In the genomic region with DNA sequence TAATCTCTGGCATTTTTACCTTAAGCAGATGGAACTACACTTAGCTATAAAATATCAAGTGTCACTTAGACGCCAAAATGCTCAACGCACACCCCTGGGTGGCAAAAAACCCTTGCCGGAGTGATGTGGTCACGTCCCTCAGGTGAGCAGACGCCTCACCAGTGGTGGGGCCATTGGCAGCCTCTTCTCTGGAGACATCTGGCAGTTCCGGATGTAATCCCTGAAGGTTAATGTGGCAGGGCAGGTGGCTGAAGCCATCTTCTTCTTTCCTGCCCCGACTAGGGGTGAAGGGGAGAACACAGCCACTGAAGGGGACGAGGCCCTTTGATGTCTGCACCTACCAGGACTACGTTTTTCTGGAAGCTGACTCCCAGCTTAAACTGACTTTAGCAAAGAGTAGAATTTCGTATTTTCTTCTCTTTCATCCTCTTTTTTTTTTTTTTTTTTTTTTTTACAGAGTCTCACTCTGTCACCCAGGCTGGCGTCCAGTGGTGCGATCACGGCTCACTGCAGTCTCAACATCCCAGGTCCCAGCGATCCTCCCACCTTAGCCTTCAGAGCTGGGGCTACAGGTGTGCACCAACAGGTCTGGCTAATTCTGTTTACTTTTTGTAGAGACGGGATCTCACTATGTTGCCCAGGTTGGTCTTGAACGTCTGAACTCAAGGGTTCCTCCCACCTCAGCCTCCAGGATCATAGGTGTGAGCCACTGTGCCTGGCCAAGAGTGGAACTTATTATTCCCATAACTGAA, we compare ENCODE assay signal across 22 cellular contexts.
DNase-seq lines count a peak whose midpoint lies in the region; ATAC-seq, FAIRE-seq and TF ChIP-seq lines count a peak whose summit lies in the region.
"Had no signal": no experiment of that assay in that cellular context is flagged by ENCODE, and none has a peak within 500 bp of the region (broad histone marks: within the 10 kb centered on the region; RNA-seq: fewer than 3 reads in every experiment).

No MANE protein-coding gene starts in this region.

- peak overlapping the region; percentile 91 for H3K4ac ChIP-seq in H1 (replicated peaks; ENCODE audit: insufficient read length, low read depth, low read length)
- no peak overlapping the region for H3K4ac ChIP-seq in neuronal stem cell (ENCODE audit: low read length)

- H2BK120ac ChIP-seq in H1 (replicated peaks; ENCODE audit: low read depth, low read length) (peak overlapping the region; percentile 66), neuronal stem cell (ENCODE audit: low read depth, low read length) (peak overlapping the region; percentile 53)

- H3K36me3 ChIP-seq in H1 (ENCODE audit: control insufficient read depth in 2 of 4, insufficient read depth in 4 of 4, low read length in 3 of 4) = no peaks in the 10 kb centered on the region
- no peaks in the 10 kb centered on the region for H3K36me3 ChIP-seq in neuronal stem cell (replicated peaks in 1 of 2; ENCODE audit: control insufficient read depth in 2 of 2, insufficient read depth in 2 of 2, low read length in 2 of 2)
- no peaks in the 10 kb centered on the region for H3K36me3 ChIP-seq in esophagus muscularis mucosa
- H3K36me3 ChIP-seq: BLaER1 had no signal

- POLR2A ChIA-PET in H1 (lab: Charles Lee; ENCODE audit: partially characterized antibody) = no interaction called here

- H3K27ac ChIP-seq in H1 (ENCODE audit: low read depth, low read length) (no peak overlapping the region), neuronal stem cell (replicated peaks; ENCODE audit: low read length) (no peak overlapping the region), esophagus muscularis mucosa (replicated peaks in 1 of 4) (no peak overlapping the region)
- H3K27ac ChIP-seq: 22Rv1, BLaER1, C4-2B had no signal

- H4K5ac ChIP-seq in H1 (ENCODE audit: insufficient read length, low read depth, low read length) = no peak overlapping the region

- no peak overlapping the region for H3K27ac Mint-ChIP-seq in activated CD8-positive, alpha-beta memory T cell treated with anti-CD3 and anti-CD28 coated beads, Interleukin-2, amount 10 ng/mL, durations not matched to agents 7 days and 5 days
- H3K27ac Mint-ChIP-seq: B cell; CD4-positive, CD25-positive, alpha-beta regulatory T cell; CD8-positive, alpha-beta T cell; H9 had no signal

- CTCF ChIA-PET in activated CD8-positive, alpha-beta memory T cell treated with anti-CD3 and anti-CD28 coated beads, Interleukin-2, amount 10 ng/mL, durations not matched to agents 7 days and 5 days (lab: Charles Lee) = interaction anchor here (0.6 kb wide), 1 partner anchor 626 kb away, joined by 3 read pairs; no protein-coding TSS in a partner anchor
- CTCF ChIA-PET in H1 (lab: Charles Lee; ENCODE audit: partially characterized antibody) = interaction anchor here (1.8 kb wide), 1 partner anchor 9 kb away, joined by 5 read pairs; no protein-coding TSS in a partner anchor

- no peak overlapping the region for H3K56ac ChIP-seq in H1 (replicated peaks; ENCODE audit: insufficient read length, low read depth, low read length)

- H2BK5ac ChIP-seq in H1 (ENCODE audit: low read depth, low read length) (peak overlapping the region; percentile 36; the same call in 1 of the 2 replicates), neuronal stem cell (ENCODE audit: low read length) (peak overlapping the region; percentile 31)

- no peak overlapping the region for H3K4me3 ChIP-seq in H1 (ENCODE audit: extremely low read depth in 1 of 4, insufficient read depth in 2 of 4, low read depth in 3 of 4, low read length in 4 of 4)
- no peak overlapping the region for H3K4me3 ChIP-seq in neuronal stem cell (ENCODE audit: low read length in 2 of 2)
- no peak overlapping the region for H3K4me3 ChIP-seq in esophagus muscularis mucosa
- H3K4me3 ChIP-seq: BLaER1 had no signal

- H3K4me3 Mint-ChIP-seq in activated CD8-positive, alpha-beta memory T cell treated with anti-CD3 and anti-CD28 coated beads, Interleukin-2, amount 10 ng/mL, durations not matched to agents 7 days and 5 days = no peak overlapping the region
- H3K4me3 Mint-ChIP-seq: B cell; CD4-positive, CD25-positive, alpha-beta regulatory T cell; CD8-positive, alpha-beta T cell; H9 had no signal

- H3K4me1 ChIP-seq in H1 (replicated peaks in 1 of 4; ENCODE audit: control insufficient read depth in 3 of 4, insufficient read depth in 4 of 4, low read length in 3 of 4) (peaks cover 11 to 38% (median 24%) of the 10 kb centered on the region in 4 experiments), neuronal stem cell (ENCODE audit: control insufficient read depth in 2 of 2, insufficient read depth in 1 of 2, low read depth in 1 of 2, low read length in 2 of 2) (peaks cover 22 to 25% of the 10 kb centered on the region in 2 donors), esophagus muscularis mucosa (peaks cover 10 to 14% (median 14%) of the 10 kb centered on the region in 4 donors)

- no peak for TF ChIP-seq CTCF in H1 (IDR thresholded peaks at IDR 0.05; ENCODE audit: control extremely low read depth in 1 of 3, insufficient read depth in 1 of 3, low read depth in 1 of 3, low read length in 3 of 3)
- no peak for TF ChIP-seq CTCF in esophagus muscularis mucosa (IDR thresholded peaks at IDR 0.05)

- peaks cover 3% of the 10 kb centered on the region; the same call in 1 of the 2 replicates for H3K23me2 ChIP-seq in H1 (ENCODE audit: low read depth, low read length)

- DNase-seq in activated CD8-positive, alpha-beta memory T cell treated with anti-CD3 and anti-CD28 coated beads, Interleukin-2, amount 10 ng/mL, durations not matched to agents 7 days and 5 days = peak; percentile 18
- DNase-seq in activated CD8-positive, alpha-beta memory T cell treated with anti-CD3 and anti-CD28 coated beads for 24 hours = no peak
- DNase-seq in H1 (ENCODE audit: low read depth in 1 of 2, low spot score in 2 of 2) (no peak), neuronal stem cell (ENCODE audit: low spot score) (no peak), OCI-M2 (lab: John Stamatoyannopoulos, UW; ENCODE audit: unreplicated experiment) (no peak), esophagus muscularis mucosa (ENCODE audit: extremely low spot score) (no peak)
- DNase-seq: Caco-2; CD4-positive, CD25-positive, alpha-beta regulatory T cell; CD8-positive, alpha-beta T cell; DMS153; DND-41; GOT3; H9 had no signal

- H4K8ac ChIP-seq in H1 (ENCODE audit: extremely low read depth, insufficient read depth, low read length) (no peak overlapping the region), neuronal stem cell (ENCODE audit: low read depth, low read length) (no peak overlapping the region)

- WGBS in H1 (ENCODE audit: extremely low coverage in 1 of 2, insufficient coverage in 1 of 2, insufficient read length in 1 of 2, insufficient replicate concordance in 2 of 2, low coverage in 1 of 2, low lambda C conversion rate in 2 of 2, missing lambda C conversion rate in 1 of 2), 2 experiments = 89% methylated on average over 16 of the region's 16 CpGs; no CpG with 5 or more reads in 1 of the 2 experiments
- no CpG with 5 or more reads among the region's 16 CpGs for WGBS in neuronal stem cell (ENCODE audit: extremely low coverage in 2 of 2, insufficient read length in 2 of 2, insufficient replicate concordance in 1 of 2), 2 donors
- 85% methylated on average over 16 of the region's 16 CpGs for WGBS in esophagus muscularis mucosa

- no peaks in the 10 kb centered on the region for H3K9me3 Mint-ChIP-seq in activated CD8-positive, alpha-beta memory T cell treated with anti-CD3 and anti-CD28 coated beads, Interleukin-2, amount 10 ng/mL, durations not matched to agents 7 days and 5 days (ENCODE audit: low read depth)
- H3K9me3 Mint-ChIP-seq: CD8-positive, alpha-beta T cell had no signal

- H2BK20ac ChIP-seq in H1 (ENCODE audit: low read length) = peak overlapping the region; percentile 92

- TF ChIP-seq POLR2A in H1 (IDR thresholded peaks at IDR 0.05; ENCODE audit: control extremely low read depth in 1 of 2, low read depth in 2 of 2, low read length in 2 of 2) (no peak), esophagus muscularis mucosa (IDR thresholded peaks at IDR 0.05; ENCODE audit: low read depth) (no peak)

- FAIRE-seq in H1 (lab: Jason Lieb, UNC) = no peak
- FAIRE-seq: A204.1, G401.6, GM12892 had no signal

- H4K91ac ChIP-seq in H1 (replicated peaks; ENCODE audit: insufficient read length, low read length) (peak overlapping the region; percentile 62), neuronal stem cell (ENCODE audit: low read depth, low read length, poor library complexity) (no peak overlapping the region)

- no peak overlapping the region for H2AK5ac ChIP-seq in H1 (ENCODE audit: low read depth, low read length)
- H2AK5ac ChIP-seq in neuronal stem cell (ENCODE audit: low read depth, low read length) = peak overlapping the region; percentile 61

- intact Hi-C loops in esophagus muscularis mucosa (cut with DNase I) = no loop called here

- H3K23ac ChIP-seq in H1 (ENCODE audit: insufficient read length) (no peak overlapping the region), neuronal stem cell (ENCODE audit: low read depth, low read length, poor library complexity) (no peak overlapping the region)

- H3K79me2 ChIP-seq in H1 (ENCODE audit: control insufficient read depth in 1 of 2, insufficient read depth in 2 of 2, low read length in 2 of 2) = no peaks in the 10 kb centered on the region

- H3K27me3 ChIP-seq in H1 (replicated peaks in 1 of 4; ENCODE audit: control insufficient read depth in 3 of 4, extremely low read depth in 1 of 4, insufficient read depth in 3 of 4, low read length in 3 of 4) (no peaks in the 10 kb centered on the region; a peak in 1 of 7 replicates), neuronal stem cell (ENCODE audit: control insufficient read depth in 3 of 3, insufficient read depth in 3 of 3, low read depth in 1 of 3, low read length in 3 of 3) (no peaks in the 10 kb centered on the region), esophagus muscularis mucosa (no peaks in the 10 kb centered on the region)
- H3K27me3 ChIP-seq: BLaER1 had no signal

- H3K9ac ChIP-seq in H1 (replicated peaks in 1 of 4; ENCODE audit: extremely low read depth in 1 of 4, low read depth in 3 of 4, low read length in 3 of 4) (no peak overlapping the region), neuronal stem cell (ENCODE audit: low read depth, low read length, poor library complexity) (no peak overlapping the region)
- H3K9ac ChIP-seq: BLaER1 had no signal

- peaks cover 10% of the 10 kb centered on the region for H3K27me3 Mint-ChIP-seq in activated CD8-positive, alpha-beta memory T cell treated with anti-CD3 and anti-CD28 coated beads, Interleukin-2, amount 10 ng/mL, durations not matched to agents 7 days and 5 days
- H3K27me3 Mint-ChIP-seq: CD4-positive, CD25-positive, alpha-beta regulatory T cell had no signal

- ATAC-seq in activated CD8-positive, alpha-beta memory T cell treated with anti-CD3 and anti-CD28 coated beads, Interleukin-2, amount 10 ng/mL, durations not matched to agents 7 days and 5 days = no peak
- no peak for ATAC-seq in HG02981 (IDR thresholded peaks at IDR 0.05; ENCODE audit: unreplicated experiment)
- ATAC-seq: CD8-positive, alpha-beta T cell; HCT116 had no signal

- no peak overlapping the region for H2AFZ ChIP-seq in H1 (ENCODE audit: low read length)
- H2AFZ ChIP-seq in neuronal stem cell (ENCODE audit: low read length) = no peak overlapping the region

- H3K79me1 ChIP-seq in H1 (ENCODE audit: low read depth, low read length) (no peaks in the 10 kb centered on the region), neuronal stem cell (ENCODE audit: low read depth, low read length) (no peaks in the 10 kb centered on the region)

- no peaks in the 10 kb centered on the region for H3K36me3 Mint-ChIP-seq in activated CD8-positive, alpha-beta memory T cell treated with anti-CD3 and anti-CD28 coated beads, Interleukin-2, amount 10 ng/mL, durations not matched to agents 7 days and 5 days
- H3K36me3 Mint-ChIP-seq: CD4-positive, CD25-positive, alpha-beta regulatory T cell; CD8-positive, alpha-beta T cell had no signal

- H3K18ac ChIP-seq in H1 (ENCODE audit: extremely low read depth, low read length) (peak overlapping the region; percentile 24; the same call in 1 of the 2 replicates), neuronal stem cell (ENCODE audit: low read length) (no peak overlapping the region)

- H3K14ac ChIP-seq in H1 (ENCODE audit: insufficient read length) = no peak overlapping the region
- H3K14ac ChIP-seq in neuronal stem cell (ENCODE audit: low read length) = no peak overlapping the region

- H2BK12ac ChIP-seq in H1 (ENCODE audit: low read depth, low read length) (peak overlapping the region; percentile 75; the same call in 1 of the 2 replicates), neuronal stem cell (ENCODE audit: low read length) (no peak overlapping the region)

- TF ChIP-seq EP300 in H1 (IDR thresholded peaks at IDR 0.05; ENCODE audit: borderline replicate concordance in 1 of 2, low read depth in 2 of 2, low read length in 2 of 2) (no peak), esophagus muscularis mucosa (IDR thresholded peaks at IDR 0.05) (no peak)

- H2BK15ac ChIP-seq in H1 (ENCODE audit: low read length) (no peak overlapping the region), neuronal stem cell (ENCODE audit: low read length) (peak overlapping the region; percentile 39)

- no peak for TF ChIP-seq RAD21 in H1 (IDR thresholded peaks at IDR 0.05 in 1 of 2, conservative IDR thresholded peaks at IDR 0.05 in 1 of 2; ENCODE audit: low read depth in 2 of 2, low read length in 2 of 2)

- H3K4me2 ChIP-seq in H1 (ENCODE audit: insufficient read depth in 1 of 2, low read depth in 2 of 2, low read length in 2 of 2) = no peak overlapping the region; a peak in 1 of 4 replicates
- no peak overlapping the region for H3K4me2 ChIP-seq in neuronal stem cell (ENCODE audit: insufficient read depth, low read length, poor library complexity, severe bottlenecking)
- H3K4me2 ChIP-seq: BLaER1 had no signal

- H4K20me1 ChIP-seq in H1 (replicated peaks in 1 of 2; ENCODE audit: control insufficient read depth in 1 of 2, insufficient read depth in 2 of 2, low read length in 2 of 2) = no peaks in the 10 kb centered on the region
- H4K20me1 ChIP-seq: BLaER1 had no signal

- H3K4me1 Mint-ChIP-seq in activated CD8-positive, alpha-beta memory T cell treated with anti-CD3 and anti-CD28 coated beads, Interleukin-2, amount 10 ng/mL, durations not matched to agents 7 days and 5 days = no peaks in the 10 kb centered on the region
- H3K4me1 Mint-ChIP-seq: CD4-positive, CD25-positive, alpha-beta regulatory T cell had no signal

- no peaks in the 10 kb centered on the region for H3K9me3 ChIP-seq in H1 (ENCODE audit: insufficient read depth in 2 of 2, low read depth in 1 of 2, low read length in 1 of 2)
- peaks cover 0 to 2% of the 10 kb centered on the region in 2 donors for H3K9me3 ChIP-seq in neuronal stem cell (replicated peaks in 1 of 2; ENCODE audit: control insufficient read depth in 2 of 2, insufficient read depth in 1 of 2, low read depth in 1 of 2, low read length in 2 of 2)
- H3K9me3 ChIP-seq in esophagus muscularis mucosa = no peaks in the 10 kb centered on the region
- H3K9me3 ChIP-seq: BLaER1, Caco-2 had no signal
